In the genomic region with DNA sequence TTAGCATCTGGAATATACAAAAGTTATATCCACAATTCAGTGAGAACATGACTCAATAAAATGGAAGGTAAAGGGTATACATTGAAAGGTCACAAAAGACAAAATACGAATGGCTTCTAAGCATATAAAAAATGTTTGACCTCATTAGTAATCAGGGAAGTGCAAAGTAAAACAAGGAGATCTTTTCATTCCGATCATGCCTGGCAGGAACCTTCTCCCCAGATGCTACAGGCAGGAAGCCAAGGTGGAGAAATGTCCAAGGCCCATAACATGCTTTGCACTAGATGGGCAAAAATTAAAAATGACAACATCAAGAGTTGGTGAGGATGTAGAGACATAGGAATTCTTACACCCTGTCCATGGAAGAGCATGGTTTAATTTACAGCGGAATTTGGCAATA, we compare ENCODE assay signal across 16 cellular contexts.
DNase-seq lines count a peak whose midpoint lies in the region; ATAC-seq, FAIRE-seq and TF ChIP-seq lines count a peak whose summit lies in the region.
"Had no signal": no experiment of that assay in that cellular context is flagged by ENCODE, and none has a peak within 500 bp of the region (broad histone marks: within the 10 kb centered on the region; RNA-seq: fewer than 3 reads in every experiment).

No MANE protein-coding gene starts in this region.

- peaks cover 3 to 14% of the 10 kb centered on the region in 2 donors for H3K4me1 ChIP-seq in thyroid gland
- H3K4me1 ChIP-seq: ascending aorta, spleen had no signal

- H3K9me3 ChIP-seq in thyroid gland, result no peaks in the 10 kb centered on the region
- H3K9me3 ChIP-seq: ascending aorta, spleen had no signal

- H3K9me3 Mint-ChIP-seq in endothelial cell (ENCODE audit: unreplicated experiment), result no peaks in the 10 kb centered on the region
- H3K9me3 Mint-ChIP-seq in T-cell, result no peaks in the 10 kb centered on the region
- H3K9me3 Mint-ChIP-seq: activated T-helper 2 cell treated with anti-CD3 and anti-CD28 coated beads, Interferon-gamma antibody, Interleukin-2, Interleukin-4, amounts not matched to agents 10 μg/mL and 5 μg/mL and 100 μg/mL, durations not matched to agents 14 hours and 24 hours and 36 hours; stimulated activated naive CD8-positive, alpha-beta T cell treated with anti-CD3 and anti-CD28 coated beads, Interleukin-15, Interleukin-2, amounts not matched to agents 100 ng/mL and 50 ng/mL, for 24 hours had no signal

- TF ChIP-seq POLR2A in H54 (IDR thresholded peaks at IDR 0.05; ENCODE audit: low read depth, low read length) (no peak), thyroid gland (IDR thresholded peaks at IDR 0.05) (no peak)

- in situ Hi-C loops in astrocyte of the spinal cord (cut with HindIII; ENCODE audit: low sequenced_read_pairs), result no loop called here

- no peak for DNase-seq in H54 (ENCODE audit: insufficient read length, low spot score)
- DNase-seq in astrocyte of the spinal cord (ENCODE audit: low read depth, low spot score), result peak; percentile 57
- peak; percentile 76 for DNase-seq in inferior parietal cortex (ENCODE audit: extremely low spot score)
- peak; percentile 43 to 63 for DNase-seq in thyroid gland
- DNase-seq in endothelial cell (ENCODE audit: low spot score), result no peak
- no peak for DNase-seq in activated CD8-positive, alpha-beta memory T cell treated with anti-CD3 and anti-CD28 coated beads, Interleukin-2, amount 50 U/mL, for 4 hours
- no peak for DNase-seq in T-cell
- DNase-seq: activated CD8-positive, alpha-beta T cell treated with anti-CD3 and anti-CD28 coated beads, Interleukin-2, amount 10 ng/mL, durations not matched to agents 7 days and 5 days; NCI-H1436 treated with DMSO at 0.1 percent for 48 hours; NCI-H446 treated with DMSO at 0.1 percent for 48 hours; spleen had no signal

- peaks cover 5% of the 10 kb centered on the region for H3K4me1 Mint-ChIP-seq in endothelial cell (ENCODE audit: unreplicated experiment)
- no peaks in the 10 kb centered on the region for H3K4me1 Mint-ChIP-seq in T-cell

- H3K36me3 Mint-ChIP-seq in endothelial cell (ENCODE audit: low read depth, unreplicated experiment) (no peaks in the 10 kb centered on the region), T-cell (no peaks in the 10 kb centered on the region)

- no peak for TF ChIP-seq CTCF in astrocyte of the spinal cord (IDR thresholded peaks at IDR 0.05; ENCODE audit: low read depth, low read length)
- no peak for TF ChIP-seq CTCF in thyroid gland (IDR thresholded peaks at IDR 0.05)
- no peak for TF ChIP-seq CTCF in endothelial cell (IDR thresholded peaks at IDR 0.05; ENCODE audit: unreplicated experiment)

- H3K27ac Mint-ChIP-seq in endothelial cell (ENCODE audit: unreplicated experiment) (no peak overlapping the region), T-cell (no peak overlapping the region)
- H3K27ac Mint-ChIP-seq: activated CD8-positive, alpha-beta T cell treated with anti-CD3 and anti-CD28 coated beads, Interleukin-2, amount 10 ng/mL, durations not matched to agents 7 days and 5 days; activated T-helper 2 cell treated with anti-CD3 and anti-CD28 coated beads, Interferon-gamma antibody, Interleukin-2, Interleukin-4, amounts not matched to agents 10 μg/mL and 5 μg/mL and 100 μg/mL, durations not matched to agents 14 hours and 24 hours and 36 hours; stimulated activated naive CD8-positive, alpha-beta T cell treated with anti-CD3 and anti-CD28 coated beads, Interleukin-15, Interleukin-2, amounts not matched to agents 100 ng/mL and 50 ng/mL, for 24 hours had no signal

- no peak for ATAC-seq in T-cell (replicated peaks in 1 of 4)
- ATAC-seq: activated CD8-positive, alpha-beta T cell treated with anti-CD3 and anti-CD28 coated beads, Interleukin-2, amount 10 ng/mL, durations not matched to agents 7 days and 5 days had no signal

- 46 to 47% methylated on average over 3 of the region's 3 CpGs for WGBS in thyroid gland, 2 donors

- peak; percentile 90 for FAIRE-seq in H54 (lab: Jason Lieb, UNC)

- peak overlapping the region in 1 of 3 donors; percentile 25 for H3K27ac ChIP-seq in thyroid gland
- H3K27ac ChIP-seq: ascending aorta, KMS-11, SK-N-MC, spleen had no signal

- no peaks in the 10 kb centered on the region for H3K36me3 ChIP-seq in thyroid gland
- H3K36me3 ChIP-seq: ascending aorta, spleen had no signal

- POLR2A ChIA-PET in T-cell (lab: Charles Lee), result no interaction called here

- CTCF ChIA-PET in T-cell (lab: Charles Lee), result no interaction called here

- intact Hi-C loops in thyroid gland (cut with DNase I), result no loop called here

- no peaks in the 10 kb centered on the region for H3K27me3 ChIP-seq in thyroid gland
- H3K27me3 ChIP-seq: ascending aorta had no signal

- H3K4me3 Mint-ChIP-seq in endothelial cell (ENCODE audit: unreplicated experiment) (no peak overlapping the region), T-cell (no peak overlapping the region)
- H3K4me3 Mint-ChIP-seq: activated CD8-positive, alpha-beta T cell treated with anti-CD3 and anti-CD28 coated beads, Interleukin-2, amount 10 ng/mL, durations not matched to agents 7 days and 5 days; stimulated activated naive CD8-positive, alpha-beta T cell treated with anti-CD3 and anti-CD28 coated beads, Interleukin-15, Interleukin-2, amounts not matched to agents 100 ng/mL and 50 ng/mL, for 24 hours had no signal

- H3K4me3 ChIP-seq in astrocyte of the spinal cord (ENCODE audit: low read depth, low read length) (no peak overlapping the region), thyroid gland (replicated peaks in 1 of 3) (no peak overlapping the region)
- H3K4me3 ChIP-seq: ascending aorta, SK-N-MC, spleen had no signal

- no peaks in the 10 kb centered on the region for H3K27me3 Mint-ChIP-seq in endothelial cell (ENCODE audit: unreplicated experiment)
- H3K27me3 Mint-ChIP-seq in T-cell, result peaks cover 9 to 14% of the 10 kb centered on the region in 2 donors

Comparison
In these comparisons a context has a peak if more than half of its experiments do, and no peak if none do; other contexts are left out.
1. DNase-seq: peak in astrocyte of the spinal cord (single experiment), inferior parietal cortex (single experiment) and thyroid gland (2 of 2); none in H54 (single experiment), endothelial cell (single experiment), activated CD8-positive, alpha-beta memory T cell treated with anti-CD3 and anti-CD28 coated beads, Interleukin-2, amount 50 U/mL, for 4 hours (single experiment) and T-cell (0 of 34).